Comparison of ENCODE assay signal across 1 cellular context in the genomic region with DNA sequence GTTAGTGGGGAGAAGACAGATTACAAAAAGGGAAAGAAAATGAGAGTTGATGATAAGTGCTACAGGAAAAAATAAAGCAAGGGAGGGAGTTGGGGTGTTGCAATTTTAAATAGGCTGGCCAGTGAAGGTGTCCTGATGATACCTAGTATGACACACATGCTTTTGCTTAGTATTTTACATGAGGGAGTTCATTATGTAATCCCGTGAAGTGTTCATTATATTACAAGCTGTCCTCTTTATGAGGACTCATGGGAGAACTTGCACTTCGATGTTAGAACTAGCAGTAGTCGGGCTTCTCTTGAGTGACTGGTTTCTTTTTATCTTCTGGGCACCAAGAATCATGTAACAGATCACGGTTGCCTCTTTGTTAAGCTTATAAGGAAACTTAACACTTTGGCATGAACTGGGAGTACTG.
TF ChIP-seq lines count a peak whose summit lies in the region.

No MANE protein-coding gene starts in this region.

TF ChIP-seq in K562, 482 proteins besides CTCF, POLR2A, EP300 and RAD21 (continued from another document and continues in another):
- no peak; the same call in 1 of the 2 replicates for TF ChIP-seq ZBTB40 (IDR thresholded peaks at IDR 0.05)
- TF ChIP-seq ZBTB40 (CRISPR knock-in tag; IDR thresholded peaks at IDR 0.05), result no peak
- TF ChIP-seq, protein P1, sequence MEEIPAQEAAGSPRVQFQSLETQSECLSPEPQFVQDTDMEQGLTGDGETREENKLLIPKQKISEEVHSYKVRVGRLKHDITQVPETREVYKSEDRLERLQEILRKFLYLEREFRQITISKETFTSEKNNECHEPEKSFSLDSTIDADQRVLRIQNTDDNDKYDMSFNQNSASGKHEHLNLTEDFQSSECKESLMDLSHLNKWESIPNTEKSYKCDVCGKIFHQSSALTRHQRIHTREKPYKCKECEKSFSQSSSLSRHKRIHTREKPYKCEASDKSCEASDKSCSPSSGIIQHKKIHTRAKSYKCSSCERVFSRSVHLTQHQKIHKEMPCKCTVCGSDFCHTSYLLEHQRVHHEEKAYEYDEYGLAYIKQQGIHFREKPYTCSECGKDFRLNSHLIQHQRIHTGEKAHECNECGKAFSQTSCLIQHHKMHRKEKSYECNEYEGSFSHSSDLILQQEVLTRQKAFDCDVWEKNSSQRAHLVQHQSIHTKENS (CRISPR knock-in tag; IDR thresholded peaks at IDR 0.05), result no peak
- TF ChIP-seq EHMT2 (IDR thresholded peaks at IDR 0.05), result no peak
- TF ChIP-seq ZNF592 (IDR thresholded peaks at IDR 0.05), result peak; percentile 87
- no peak for TF ChIP-seq NR2F6 (CRISPR knock-in tag; IDR thresholded peaks at IDR 0.05)
- TF ChIP-seq TAF15 (IDR thresholded peaks at IDR 0.05; ENCODE audit: low read depth, low read length), result no peak
- TF ChIP-seq ZNF695 (CRISPR knock-in tag; IDR thresholded peaks at IDR 0.05), result no peak
- no peak for TF ChIP-seq ZNF165 (CRISPR knock-in tag; IDR thresholded peaks at IDR 0.05; ENCODE audit: borderline replicate concordance)
- TF ChIP-seq PBX2 (CRISPR knock-in tag; IDR thresholded peaks at IDR 0.05; ENCODE audit: low read depth), result no peak
- 0 out of 2 replicates have a peak, but pooled peaks have one; percentile 29 for TF ChIP-seq PBX2 (tag; conservative IDR thresholded peaks at IDR 0.05; ENCODE audit: low read depth)
- no peak for TF ChIP-seq ZNF696 (CRISPR knock-in tag; conservative IDR thresholded peaks at IDR 0.05)
- no peak for TF ChIP-seq POLR2G (IDR thresholded peaks at IDR 0.05; ENCODE audit: low read depth, low read length)
- no peak for TF ChIP-seq ZNF184 (CRISPR knock-in tag; IDR thresholded peaks at IDR 0.05)
- TF ChIP-seq BMI1 (IDR thresholded peaks at IDR 0.05; ENCODE audit: low read length), result no peak
- no peak for TF ChIP-seq TSC22D4 (tag; IDR thresholded peaks at IDR 0.05)
- TF ChIP-seq, protein P2, sequence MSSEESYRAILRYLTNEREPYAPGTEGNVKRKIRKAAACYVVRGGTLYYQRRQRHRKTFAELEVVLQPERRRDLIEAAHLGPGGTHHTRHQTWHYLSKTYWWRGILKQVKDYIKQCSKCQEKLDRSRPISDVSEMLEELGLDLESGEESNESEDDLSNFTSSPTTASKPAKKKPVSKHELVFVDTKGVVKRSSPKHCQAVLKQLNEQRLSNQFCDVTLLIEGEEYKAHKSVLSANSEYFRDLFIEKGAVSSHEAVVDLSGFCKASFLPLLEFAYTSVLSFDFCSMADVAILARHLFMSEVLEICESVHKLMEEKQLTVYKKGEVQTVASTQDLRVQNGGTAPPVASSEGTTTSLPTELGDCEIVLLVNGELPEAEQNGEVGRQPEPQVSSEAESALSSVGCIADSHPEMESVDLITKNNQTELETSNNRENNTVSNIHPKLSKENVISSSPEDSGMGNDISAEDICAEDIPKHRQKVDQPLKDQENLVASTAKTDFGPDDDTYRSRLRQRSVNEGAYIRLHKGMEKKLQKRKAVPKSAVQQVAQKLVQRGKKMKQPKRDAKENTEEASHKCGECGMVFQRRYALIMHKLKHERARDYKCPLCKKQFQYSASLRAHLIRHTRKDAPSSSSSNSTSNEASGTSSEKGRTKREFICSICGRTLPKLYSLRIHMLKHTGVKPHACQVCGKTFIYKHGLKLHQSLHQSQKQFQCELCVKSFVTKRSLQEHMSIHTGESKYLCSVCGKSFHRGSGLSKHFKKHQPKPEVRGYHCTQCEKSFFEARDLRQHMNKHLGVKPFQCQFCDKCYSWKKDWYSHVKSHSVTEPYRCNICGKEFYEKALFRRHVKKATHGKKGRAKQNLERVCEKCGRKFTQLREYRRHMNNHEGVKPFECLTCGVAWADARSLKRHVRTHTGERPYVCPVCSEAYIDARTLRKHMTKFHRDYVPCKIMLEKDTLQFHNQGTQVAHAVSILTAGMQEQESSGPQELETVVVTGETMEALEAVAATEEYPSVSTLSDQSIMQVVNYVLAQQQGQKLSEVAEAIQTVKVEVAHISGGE (CRISPR knock-in tag; IDR thresholded peaks at IDR 0.05), result no peak
- TF ChIP-seq, protein P3, sequence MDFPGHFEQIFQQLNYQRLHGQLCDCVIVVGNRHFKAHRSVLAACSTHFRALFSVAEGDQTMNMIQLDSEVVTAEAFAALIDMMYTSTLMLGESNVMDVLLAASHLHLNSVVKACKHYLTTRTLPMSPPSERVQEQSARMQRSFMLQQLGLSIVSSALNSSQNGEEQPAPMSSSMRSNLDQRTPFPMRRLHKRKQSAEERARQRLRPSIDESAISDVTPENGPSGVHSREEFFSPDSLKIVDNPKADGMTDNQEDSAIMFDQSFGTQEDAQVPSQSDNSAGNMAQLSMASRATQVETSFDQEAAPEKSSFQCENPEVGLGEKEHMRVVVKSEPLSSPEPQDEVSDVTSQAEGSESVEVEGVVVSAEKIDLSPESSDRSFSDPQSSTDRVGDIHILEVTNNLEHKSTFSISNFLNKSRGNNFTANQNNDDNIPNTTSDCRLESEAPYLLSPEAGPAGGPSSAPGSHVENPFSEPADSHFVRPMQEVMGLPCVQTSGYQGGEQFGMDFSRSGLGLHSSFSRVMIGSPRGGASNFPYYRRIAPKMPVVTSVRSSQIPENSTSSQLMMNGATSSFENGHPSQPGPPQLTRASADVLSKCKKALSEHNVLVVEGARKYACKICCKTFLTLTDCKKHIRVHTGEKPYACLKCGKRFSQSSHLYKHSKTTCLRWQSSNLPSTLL (IDR thresholded peaks at IDR 0.05), result peak; percentile 90
- TF ChIP-seq ZKSCAN3 (CRISPR knock-in tag; IDR thresholded peaks at IDR 0.05), result no peak
- no peak for TF ChIP-seq ERF (CRISPR knock-in tag; IDR thresholded peaks at IDR 0.05)
- no peak for TF ChIP-seq CEBPZ (IDR thresholded peaks at IDR 0.05; ENCODE audit: borderline replicate concordance, low read depth, low read length)
- TF ChIP-seq U2AF1 (optimal IDR thresholded peaks at IDR 0.05; ENCODE audit: low read depth, low read length), result no peak
